In genomic region chr15:78360958-78361714, GRCh38 we compare ENCODE assay signal across 24 cellular contexts. TPM values are rescaled to one million over a fixed set of nuclear protein-coding genes. Genes with fewer than 3 reads are reported as not detected.
DNase-seq lines count a peak whose midpoint lies in the region; ATAC-seq and TF ChIP-seq lines count a peak whose summit lies in the region.
"Had no signal": no experiment of that assay in that cellular context is flagged by ENCODE, and none has a peak within 500 bp of the region (broad histone marks: within the 10 kb centered on the region; RNA-seq: fewer than 3 reads in every experiment).

No MANE protein-coding gene starts in this region.

- H2BK15ac ChIP-seq in H9 (ENCODE audit: low read depth, low read length): no peak overlapping the region

- H3K27me3 ChIP-seq in WERI-Rb-1 (ENCODE audit: insufficient read depth, low read depth, severe bottlenecking) (no peaks in the 10 kb centered on the region), H9 (ENCODE audit: insufficient read depth, low read length) (no peaks in the 10 kb centered on the region)

- H4K8ac ChIP-seq in H9 (replicated peaks; ENCODE audit: insufficient read length, low read depth, low read length): no peak overlapping the region

- H3K36me3 ChIP-seq in WERI-Rb-1: no peaks in the 10 kb centered on the region

- H2AFZ ChIP-seq in H9 (ENCODE audit: low read length): no peak overlapping the region

- no peak for ATAC-seq in GM21717 (IDR thresholded peaks at IDR 0.05; ENCODE audit: unreplicated experiment)
- ATAC-seq: activated CD8-positive, alpha-beta T cell treated with anti-CD3 and anti-CD28 coated beads, Interleukin-2, amount 10 ng/mL, durations not matched to agents 7 days and 5 days; activated naive CD8-positive, alpha-beta T cell treated with anti-CD3 and anti-CD28 coated beads, Interleukin-2, amount 50 U/mL, for 24 hours; stimulated activated naive CD8-positive, alpha-beta T cell treated with anti-CD3 and anti-CD28 coated beads, Interleukin-15, amount 100 ng/mL, for 72 hours had no signal

- H2BK12ac ChIP-seq in H9 (ENCODE audit: insufficient read length, low read depth, low read length): no peak overlapping the region

- no peak overlapping the region for H4K5ac ChIP-seq in H9 (ENCODE audit: insufficient read length, low read depth, low read length)

- H3K4me3 Mint-ChIP-seq in CD14-positive monocyte (peak overlapping the region in 1 of 2 donors; percentile 49), H9 (no peak overlapping the region)
- no peak overlapping the region for H3K4me3 Mint-ChIP-seq in T-helper 2 cell treated with Interferon-gamma antibody and Interleukin-4, amounts not matched to agents 5 μg/mL and 100 μg/mL, for 36 hours
- H3K4me3 Mint-ChIP-seq: activated B cell treated with CpG ODN at 0.5 μM for 24 hours; activated CD8-positive, alpha-beta T cell treated with anti-CD3 and anti-CD28 coated beads, Interleukin-2, amount 10 ng/mL, durations not matched to agents 7 days and 5 days; activated naive CD8-positive, alpha-beta T cell treated with anti-CD3 and anti-CD28 coated beads, Interleukin-2, amount 50 U/mL, for 24 hours; CD4-positive, alpha-beta memory T cell; memory B cell; neural crest cell; stimulated activated naive CD8-positive, alpha-beta T cell treated with anti-CD3 and anti-CD28 coated beads, Interleukin-15, amount 100 ng/mL, for 72 hours had no signal

- no peaks in the 10 kb centered on the region for H3K36me3 Mint-ChIP-seq in CD14-positive monocyte
- no peaks in the 10 kb centered on the region for H3K36me3 Mint-ChIP-seq in T-helper 2 cell treated with Interferon-gamma antibody and Interleukin-4, amounts not matched to agents 5 μg/mL and 100 μg/mL, for 36 hours (ENCODE audit: low read depth)
- no peaks in the 10 kb centered on the region for H3K36me3 Mint-ChIP-seq in H9 (ENCODE audit: insufficient read depth in 1 of 3, low read depth in 3 of 3)
- H3K36me3 Mint-ChIP-seq: CD4-positive, alpha-beta memory T cell; memory B cell had no signal

- H3K18ac ChIP-seq in H9 (ENCODE audit: insufficient read length, low read depth, low read length): no peak overlapping the region

- H3K23ac ChIP-seq in H9 (ENCODE audit: insufficient read length, low read depth, low read length): no peak overlapping the region

- H3K79me1 ChIP-seq in H9 (ENCODE audit: insufficient read depth, low read depth, low read length, poor library complexity, severe bottlenecking): no peaks in the 10 kb centered on the region

- H3K4me2 ChIP-seq in H9 (ENCODE audit: insufficient read depth, insufficient read length, low read length): no peak overlapping the region

- H3K9me3 ChIP-seq in WERI-Rb-1 (ENCODE audit: severe bottlenecking) (no peaks in the 10 kb centered on the region), H9 (ENCODE audit: control insufficient read depth, low read depth, low read length) (no peaks in the 10 kb centered on the region)

- peaks cover 0 to 4% (median 2%) of the 10 kb centered on the region in 3 donors for H3K27me3 Mint-ChIP-seq in CD14-positive monocyte (ENCODE audit: low read depth in 3 of 3)
- peaks cover 9% of the 10 kb centered on the region for H3K27me3 Mint-ChIP-seq in T-helper 2 cell treated with Interferon-gamma antibody and Interleukin-4, amounts not matched to agents 5 μg/mL and 100 μg/mL, for 36 hours (ENCODE audit: low read depth)
- H3K27me3 Mint-ChIP-seq in H9 (ENCODE audit: low read depth): peaks cover 8% of the 10 kb centered on the region; the same call in 1 of the 2 replicates

- no peak overlapping the region for H3K9ac ChIP-seq in H9 (ENCODE audit: extremely low read depth, insufficient read length, low read length)

- no peaks in the 10 kb centered on the region for H3K23me2 ChIP-seq in H9 (ENCODE audit: insufficient read length, low read depth, low read length, poor library complexity, severe bottlenecking)

- H3K27ac Mint-ChIP-seq in CD14-positive monocyte: peak overlapping the region in 6 of 7 donors; percentile 22 to 73 (median 50)
- no peak overlapping the region for H3K27ac Mint-ChIP-seq in T-helper 2 cell treated with Interferon-gamma antibody and Interleukin-4, amounts not matched to agents 5 μg/mL and 100 μg/mL, for 36 hours
- H3K27ac Mint-ChIP-seq in H9: no peak overlapping the region; a peak in 1 of 7 replicates
- H3K27ac Mint-ChIP-seq: activated B cell treated with CpG ODN at 0.5 μM for 24 hours; activated CD8-positive, alpha-beta T cell treated with anti-CD3 and anti-CD28 coated beads, Interleukin-2, amount 10 ng/mL, durations not matched to agents 7 days and 5 days; activated naive CD8-positive, alpha-beta T cell treated with anti-CD3 and anti-CD28 coated beads, Interleukin-2, amount 50 U/mL, for 24 hours; memory B cell; stimulated activated naive CD8-positive, alpha-beta T cell treated with anti-CD3 and anti-CD28 coated beads, Interleukin-15, amount 100 ng/mL, for 72 hours had no signal

- no peak overlapping the region for H3K4me3 ChIP-seq in WERI-Rb-1 (ENCODE audit: low read depth, low read length)

- no peak overlapping the region for H2AK5ac ChIP-seq in H9 (ENCODE audit: insufficient read length, low read length)

- H4K91ac ChIP-seq in H9 (ENCODE audit: insufficient read length, low read depth, low read length): no peak overlapping the region

- intact Hi-C loops in CD14-positive monocyte (cut with micrococcal nuclease): no loop called here

- no peak overlapping the region for H2BK120ac ChIP-seq in H9 (ENCODE audit: low read depth, low read length, poor library complexity, severe bottlenecking)

- TF ChIP-seq CTCF in CD14-positive monocyte (IDR thresholded peaks at IDR 0.05) (no peak), WERI-Rb-1 (IDR thresholded peaks at IDR 0.05; ENCODE audit: low read depth, low read length) (no peak), H9 (conservative IDR thresholded peaks at IDR 0.05) (no peak)

- no peaks in the 10 kb centered on the region for H3K79me2 ChIP-seq in H9 (ENCODE audit: insufficient read depth, low read length)

- whole genome bisulfite sequencing in H9 (ENCODE audit: extremely low coverage, insufficient read length, low lambda C conversion rate): no CpG with 5 or more reads among the region's 8 CpGs

- no peak overlapping the region for H2BK5ac ChIP-seq in H9 (ENCODE audit: insufficient read length, low read length)

- no peak overlapping the region for H3K4ac ChIP-seq in H9 (ENCODE audit: low read depth, low read length)

- H3K4me1 Mint-ChIP-seq in CD14-positive monocyte (peaks cover 38% of the 10 kb centered on the region), H9 (peaks cover 23 to 32% of the 10 kb centered on the region in 2 experiments)
- peaks cover 1% of the 10 kb centered on the region for H3K4me1 Mint-ChIP-seq in T-helper 2 cell treated with Interferon-gamma antibody and Interleukin-4, amounts not matched to agents 5 μg/mL and 100 μg/mL, for 36 hours (ENCODE audit: low read depth)
- H3K4me1 Mint-ChIP-seq: activated B cell treated with CpG ODN at 0.5 μM for 24 hours; activated naive CD8-positive, alpha-beta T cell treated with anti-CD3 and anti-CD28 coated beads, Interleukin-2, amount 50 U/mL, for 24 hours; CD4-positive, alpha-beta memory T cell; memory B cell; stimulated activated naive CD8-positive, alpha-beta T cell treated with anti-CD3 and anti-CD28 coated beads, Interleukin-15, amount 100 ng/mL, for 72 hours had no signal

- DNase-seq in CD14-positive monocyte (ENCODE audit: low spot score) (no peak), MV-4-11 (lab: John Stamatoyannopoulos, UW) (peak; percentile 100), WERI-Rb-1 (peak; percentile 49), midbrain (lab: John Stamatoyannopoulos, UW) (peak; percentile 54), dermis blood vessel endothelial cell (no peak), H9 (no peak)
- DNase-seq in T-helper 2 cell treated with Interferon-gamma antibody and Interleukin-4, amounts not matched to agents 5 μg/mL and 100 μg/mL, for 36 hours (ENCODE audit: low spot score): no peak
- DNase-seq: ACHN; activated B cell treated with CpG ODN at 0.5 μM for 24 hours; activated CD8-positive, alpha-beta T cell treated with anti-CD3 and anti-CD28 coated beads, Interleukin-2, amount 10 ng/mL, durations not matched to agents 7 days and 5 days; activated naive CD8-positive, alpha-beta T cell treated with anti-CD3 and anti-CD28 coated beads, Interleukin-2, amount 50 U/mL, for 24 hours; CD4-positive, alpha-beta memory T cell; DMS79; effector CD4-positive, alpha-beta T cell; NCI-H1048; NCI-H524 treated with DMSO at 0.1 percent for 48 hours; stimulated activated naive CD8-positive, alpha-beta T cell treated with anti-CD3 and anti-CD28 coated beads, Interleukin-15, amount 100 ng/mL, for 72 hours had no signal

- peaks cover 0 to 8% (median 0%) of the 10 kb centered on the region in 7 donors for H3K9me3 Mint-ChIP-seq in CD14-positive monocyte
- no peaks in the 10 kb centered on the region for H3K9me3 Mint-ChIP-seq in T-helper 2 cell treated with Interferon-gamma antibody and Interleukin-4, amounts not matched to agents 5 μg/mL and 100 μg/mL, for 36 hours
- H3K9me3 Mint-ChIP-seq in H9: no peaks in the 10 kb centered on the region
- H3K9me3 Mint-ChIP-seq: activated B cell treated with CpG ODN at 0.5 μM for 24 hours; activated naive CD8-positive, alpha-beta T cell treated with anti-CD3 and anti-CD28 coated beads, Interleukin-2, amount 50 U/mL, for 24 hours; CD4-positive, alpha-beta memory T cell; memory B cell; neural crest cell; stimulated activated naive CD8-positive, alpha-beta T cell treated with anti-CD3 and anti-CD28 coated beads, Interleukin-15, amount 100 ng/mL, for 72 hours had no signal

- H3K4me1 ChIP-seq in H9 (ENCODE audit: insufficient read depth, low read length): no peaks in the 10 kb centered on the region

- H3K27ac ChIP-seq in WERI-Rb-1: no peak overlapping the region
- no peak overlapping the region for H3K27ac ChIP-seq in H9 (ENCODE audit: insufficient read length, low read depth, low read length)

- H3K56ac ChIP-seq in H9 (ENCODE audit: insufficient read length, low read depth, low read length): no peak overlapping the region

- H4K20me1 ChIP-seq in H9 (ENCODE audit: control insufficient read depth, insufficient read depth, insufficient read length): no peaks in the 10 kb centered on the region

- no peak overlapping the region for H2BK20ac ChIP-seq in H9 (ENCODE audit: low read depth, low read length, poor library complexity, severe bottlenecking)

- no peak overlapping the region for H3T11ph ChIP-seq in H9 (ENCODE audit: low read length)

- H3K14ac ChIP-seq in H9 (ENCODE audit: insufficient read depth, low read length): no peak overlapping the region

RNA-seq across cellular contexts. Expression of gene CRABP1, which starts 21.0 kb away (rescaled TPM):
- not detected for polyA plus RNA-seq in CD14-positive monocyte
- total RNA-seq in dermis blood vessel endothelial cell: not detected in 2 replicates
- 93.0 and 93.1 TPM in 2 replicates for total RNA-seq in H9 (2021)
- total RNA-seq: activated B cell treated with CpG ODN at 0.5 μM for 24 hours; activated CD8-positive, alpha-beta T cell treated with anti-CD3 and anti-CD28 coated beads, Interleukin-2, amount 10 ng/mL, durations not matched to agents 7 days and 5 days; cardiac septum; CD4-positive, alpha-beta memory T cell; fibroblast of lung; renal cortical epithelial cell; ureter had no signal
- polyA plus RNA-seq: CD4-positive, alpha-beta memory T cell; fibroblast of lung had no signal

Comparison
In these comparisons a context has a peak if more than half of its experiments do, and no peak if none do; other contexts are left out.
1. DNase-seq: peak in MV-4-11 (single experiment), WERI-Rb-1 (single experiment) and midbrain (single experiment); none in CD14-positive monocyte (single experiment), dermis blood vessel endothelial cell (single experiment), T-helper 2 cell treated with Interferon-gamma antibody and Interleukin-4, amounts not matched to agents 5 μg/mL and 100 μg/mL, for 36 hours (single experiment) and H9 (single experiment).
2. H3K27ac Mint-ChIP-seq: peak in CD14-positive monocyte (6 of 7); none in T-helper 2 cell treated with Interferon-gamma antibody and Interleukin-4, amounts not matched to agents 5 μg/mL and 100 μg/mL, for 36 hours (single experiment) and H9 (0 of 3).
3. RNA of gene CRABP1, which starts 21.0 kb away (total RNA-seq): 93.0 to 93.1 TPM in H9; not detected in dermis blood vessel endothelial cell; every median in the first group is over 10 times any median in the second.